In the genomic region with DNA sequence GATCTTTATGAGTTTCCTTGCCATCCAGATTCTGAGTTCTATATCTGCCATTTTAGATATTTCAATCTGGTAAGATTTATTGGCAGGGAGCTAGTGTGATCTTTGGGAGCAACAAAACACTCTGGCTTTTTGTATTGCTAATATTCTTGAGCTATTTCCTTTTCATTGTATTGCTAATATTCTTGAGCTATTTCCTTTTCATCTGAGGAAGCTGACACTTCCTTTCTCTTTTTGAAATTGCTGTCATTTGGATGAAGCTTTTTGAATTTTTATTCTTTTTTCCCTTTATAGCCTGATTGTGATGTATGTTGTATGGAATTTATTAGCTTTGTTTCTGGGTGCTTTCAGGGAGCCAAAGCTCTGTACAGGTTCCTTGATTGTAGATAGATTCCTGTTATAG, we compare ENCODE assay signal across 22 cellular contexts.
DNase-seq lines count a peak whose midpoint lies in the region; ATAC-seq and TF ChIP-seq lines count a peak whose summit lies in the region.
"Had no signal": no experiment of that assay in that cellular context is flagged by ENCODE, and none has a peak within 500 bp of the region (broad histone marks: within the 10 kb centered on the region; RNA-seq: fewer than 3 reads in every experiment).

No MANE protein-coding gene starts in this region.

- H3K36me3 Mint-ChIP-seq in endodermal cell (ENCODE audit: low read depth): peaks cover 8% of the 10 kb centered on the region

- H3K9me3 ChIP-seq in HUES6 (ENCODE audit: control insufficient read depth, insufficient read depth, low read depth, low read length): no peaks in the 10 kb centered on the region
- no peaks in the 10 kb centered on the region for H3K9me3 ChIP-seq in endodermal cell (ENCODE audit: control insufficient read depth, low read length)
- H3K9me3 ChIP-seq in iPS-20b (ENCODE audit: insufficient read depth, low read depth, low read length): no peaks in the 10 kb centered on the region
- no peaks in the 10 kb centered on the region for H3K9me3 ChIP-seq in right atrium auricular region
- H3K9me3 ChIP-seq: A549; BLaER1 treated with 17β-estradiol and CSF1 and Interleukin-3, amounts not matched to agents 10 nM and 100 nM; SK-N-SH had no signal

- no peak for ATAC-seq in HG03457 (IDR thresholded peaks at IDR 0.05; ENCODE audit: unreplicated experiment)
- ATAC-seq: A549, PC-3 had no signal

- DNase-seq in endodermal cell (no peak), right atrium auricular region (ENCODE audit: low spot score) (no peak), NCI-H510A (lab: John Stamatoyannopoulos, UW) (no peak), NCI-H1436 (lab: John Stamatoyannopoulos, UW) (no peak)
- DNase-seq: AML-193; CD4-positive, alpha-beta T cell; DMS53; KG1; MM.1S; NCI-H1436 treated with DMSO at 0.1 percent for 48 hours; NCI-H187 treated with DMSO at 0.1 percent for 48 hours; NCI-H446; NCI-H526; NCI-H82; NK-92 treated with Interleukin-12 subunit alpha and Interleukin-12 subunit beta, amount 100 ng/mL, for 24 hours; PC-3; SK-N-SH had no signal

- H3K4me1 Mint-ChIP-seq in endodermal cell: no peaks in the 10 kb centered on the region

- H3K27me3 ChIP-seq in HUES6 (ENCODE audit: control insufficient read depth, insufficient read depth, low read length) (no peaks in the 10 kb centered on the region), endodermal cell (ENCODE audit: control insufficient read depth, insufficient read depth, low read length, poor library complexity, severe bottlenecking) (no peaks in the 10 kb centered on the region), iPS-20b (ENCODE audit: insufficient read depth, low read length) (no peaks in the 10 kb centered on the region), right atrium auricular region (no peaks in the 10 kb centered on the region)
- H3K27me3 ChIP-seq: BLaER1 treated with 17β-estradiol and CSF1 and Interleukin-3, amounts not matched to agents 10 nM and 100 nM had no signal

- H3K27ac ChIP-seq in HUES6 (ENCODE audit: low read depth, low read length): peak overlapping the region; percentile 87
- H3K27ac ChIP-seq in endodermal cell (ENCODE audit: low read depth, low read length): no peak overlapping the region
- peak overlapping the region; percentile 85 for H3K27ac ChIP-seq in iPS-20b (ENCODE audit: low read length)
- H3K27ac ChIP-seq in right atrium auricular region: no peak overlapping the region
- H3K27ac ChIP-seq: A549; BLaER1 treated with 17β-estradiol and CSF1 and Interleukin-3, amounts not matched to agents 10 nM and 100 nM had no signal

- no peak overlapping the region for H3K4me3 ChIP-seq in HUES6 (ENCODE audit: low read depth, low read length)
- H3K4me3 ChIP-seq in endodermal cell (ENCODE audit: low read length): no peak overlapping the region
- peak overlapping the region; percentile 36; the same call in 1 of the 2 replicates for H3K4me3 ChIP-seq in iPS-20b (ENCODE audit: low read length)
- no peak overlapping the region for H3K4me3 ChIP-seq in right atrium auricular region
- H3K4me3 ChIP-seq: A549; BLaER1 treated with 17β-estradiol and CSF1 and Interleukin-3, amounts not matched to agents 10 nM and 100 nM had no signal

- H3K27ac Mint-ChIP-seq in endodermal cell: peak overlapping the region; percentile 42
- H3K27ac Mint-ChIP-seq: CD4-positive, alpha-beta T cell had no signal

- H3K27me3 Mint-ChIP-seq in endodermal cell (ENCODE audit: insufficient read depth): no peaks in the 10 kb centered on the region
- H3K27me3 Mint-ChIP-seq: CD4-positive, alpha-beta T cell had no signal

- H3K9ac ChIP-seq in HUES6 (ENCODE audit: low read length): peak overlapping the region; percentile 57
- H3K9ac ChIP-seq in endodermal cell (ENCODE audit: extremely low read depth, low read length, poor library complexity, severe bottlenecking): no peak overlapping the region
- peak overlapping the region; percentile 54; the same call in 1 of the 2 replicates for H3K9ac ChIP-seq in iPS-20b (ENCODE audit: low read depth, low read length)
- H3K9ac ChIP-seq: BLaER1 treated with 17β-estradiol and CSF1 and Interleukin-3, amounts not matched to agents 10 nM and 100 nM; SK-N-SH had no signal

- H3K9me3 Mint-ChIP-seq in endodermal cell: peaks cover 13% of the 10 kb centered on the region

- H3K4me1 ChIP-seq in HUES6 (ENCODE audit: control insufficient read depth, insufficient read depth, low read length) (peaks cover 13% of the 10 kb centered on the region), endodermal cell (ENCODE audit: control insufficient read depth, insufficient read depth, low read length) (no peaks in the 10 kb centered on the region), iPS-20b (ENCODE audit: insufficient read depth, low read length) (peaks cover 16% of the 10 kb centered on the region), right atrium auricular region (no peaks in the 10 kb centered on the region)
- H3K4me1 ChIP-seq: A549 had no signal

- H3K36me3 ChIP-seq in HUES6 (ENCODE audit: control insufficient read depth, insufficient read depth, low read length) (no peaks in the 10 kb centered on the region), endodermal cell (ENCODE audit: control insufficient read depth, insufficient read depth, low read length) (no peaks in the 10 kb centered on the region), iPS-20b (ENCODE audit: insufficient read depth, low read depth, low read length) (no peaks in the 10 kb centered on the region), right atrium auricular region (no peaks in the 10 kb centered on the region)
- H3K36me3 ChIP-seq: BLaER1 treated with 17β-estradiol and CSF1 and Interleukin-3, amounts not matched to agents 10 nM and 100 nM had no signal

- H3K4me3 Mint-ChIP-seq in endodermal cell: no peak overlapping the region
- H3K4me3 Mint-ChIP-seq: CD4-positive, alpha-beta T cell had no signal

- TF ChIP-seq CTCF in endodermal cell (conservative IDR thresholded peaks at IDR 0.05): no peak
- TF ChIP-seq CTCF in right atrium auricular region (IDR thresholded peaks at IDR 0.05): no peak

Comparison
In these comparisons a context has a peak if more than half of its experiments do, and no peak if none do; other contexts are left out.
1. H3K27ac ChIP-seq: peak in HUES6 (single experiment) and iPS-20b (single experiment); none in endodermal cell (single experiment) and right atrium auricular region (0 of 2).